1 cellular context compared by ENCODE assay signal in genomic region chr14:95049952-95050351, GRCh38.
A peak's percentile ranks its signal among the peaks of the same experiment; 100 is the strongest.
TF ChIP-seq lines count a peak whose summit lies in the region.

No MANE protein-coding gene starts in this region.

TF ChIP-seq in HepG2, 621 proteins besides CTCF, POLR2A, EP300 and RAD21 (continued from another document):
- TF ChIP-seq ZBTB34 (CRISPR knock-in tag; IDR thresholded peaks at IDR 0.05) (no peak), MXD4 (CRISPR knock-in tag; IDR thresholded peaks at IDR 0.05) (no peak), MAFF (IDR thresholded peaks at IDR 0.05; ENCODE audit: low read depth, low read length) (no peak), RAD51 (IDR thresholded peaks at IDR 0.05; ENCODE audit: borderline replicate concordance) (0 out of 2 replicates have a peak, but pooled peaks have one; percentile 12)
